Comparison of ENCODE assay signal across 9 cellular contexts in the genomic region with DNA sequence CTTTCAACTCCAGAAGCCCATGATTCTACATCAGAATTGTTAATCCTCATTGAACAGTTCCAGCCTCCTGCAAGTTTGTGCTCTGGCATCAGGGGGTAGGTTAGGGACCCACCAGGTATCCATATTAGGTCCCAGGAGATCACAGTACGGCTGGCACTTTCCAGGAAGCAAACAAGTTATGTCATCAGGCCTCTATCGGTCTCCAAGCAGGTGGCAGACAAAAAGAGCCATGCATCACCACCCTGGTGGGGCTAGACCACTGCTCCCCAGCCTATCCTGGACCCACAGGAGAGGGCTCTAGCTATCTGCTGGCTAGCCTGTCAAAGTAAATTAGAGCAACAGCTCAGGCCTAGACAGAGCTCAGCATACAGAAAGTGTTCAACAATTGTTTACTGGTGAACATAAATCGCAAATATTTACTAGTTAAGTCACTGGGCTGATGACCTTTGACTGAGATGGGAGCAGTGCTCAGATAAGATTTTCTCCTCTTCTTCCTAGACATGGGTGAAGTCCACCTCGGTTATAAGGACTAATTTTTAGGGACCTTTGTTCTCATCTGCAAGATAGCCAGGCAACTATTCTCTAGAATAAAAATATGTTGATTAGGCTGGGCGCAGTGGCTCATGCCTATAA. TPM values are rescaled to one million over a fixed set of nuclear protein-coding genes. Genes with fewer than 3 reads are reported as not detected.
DNase-seq lines count a peak whose midpoint lies in the region.
"Had no signal": no experiment of that assay in that cellular context is flagged by ENCODE, and none has a peak within 500 bp of the region (broad histone marks: within the 10 kb centered on the region; RNA-seq: fewer than 3 reads in every experiment).

No MANE protein-coding gene starts in this region.

- no peak overlapping the region for H4K91ac ChIP-seq in trophoblast cell (ENCODE audit: low read depth, low read length)

- H3K27ac ChIP-seq in ectodermal cell (ENCODE audit: insufficient read depth, low read depth, low read length, poor library complexity, severe bottlenecking) (peak overlapping the region; percentile 99), trophoblast cell (ENCODE audit: low read depth, low read length) (no peak overlapping the region)

- H3K27me3 ChIP-seq in ectodermal cell (ENCODE audit: control insufficient read depth, insufficient read depth, low read length, poor library complexity, severe bottlenecking) (no peaks in the 10 kb centered on the region), trophoblast cell (ENCODE audit: insufficient read depth, low read length) (no peaks in the 10 kb centered on the region)

- H3K14ac ChIP-seq in trophoblast cell (ENCODE audit: low read length) = no peak overlapping the region

- H3K79me1 ChIP-seq in trophoblast cell (ENCODE audit: low read length) = peaks cover 14% of the 10 kb centered on the region

- H4K12ac ChIP-seq in trophoblast cell (ENCODE audit: low read depth, low read length) = no peak overlapping the region

- H2BK120ac ChIP-seq in trophoblast cell (ENCODE audit: insufficient read depth, low read length, poor library complexity) = no peak overlapping the region

- no peak overlapping the region for H2BK12ac ChIP-seq in trophoblast cell (ENCODE audit: low read length)

- no peak overlapping the region for H2AK5ac ChIP-seq in trophoblast cell (ENCODE audit: low read length)

- H3K79me2 ChIP-seq in trophoblast cell (ENCODE audit: control insufficient read depth, insufficient read depth, low read length, poor library complexity) = peaks cover 53% of the 10 kb centered on the region

- no peak overlapping the region for H3K4me3 ChIP-seq in ectodermal cell (ENCODE audit: insufficient read depth, low read depth, low read length)
- no peak overlapping the region for H3K4me3 ChIP-seq in trophoblast cell (ENCODE audit: low read depth, low read length)

- no peak overlapping the region for H4K8ac ChIP-seq in trophoblast cell (ENCODE audit: low read depth, low read length)

- H3K23ac ChIP-seq in trophoblast cell (ENCODE audit: low read length) = no peak overlapping the region

- DNase-seq in SHP77 (lab: John Stamatoyannopoulos, UW) (peak; percentile 32 to 49), SHP77 treated with DMSO at 0.1 percent for 48 hours (lab: John Stamatoyannopoulos, UW) (no peak), NCI-H345 treated with DMSO at 0.1 percent for 48 hours (lab: John Stamatoyannopoulos, UW; ENCODE audit: unreplicated experiment) (peak; percentile 23), trophoblast cell (no peak), HuH-7 (ENCODE audit: low spot score) (no peak)
- no peak for DNase-seq in stimulated activated naive CD4-positive, alpha-beta T cell (lab: John Stamatoyannopoulos, UW)
- DNase-seq in stimulated activated CD4-positive, alpha-beta T cell treated with anti-CD3 and anti-CD28 coated beads, Interleukin-12 subunit alpha, Interleukin-12 subunit beta, amount 100 ng/mL, for 4 hours = no peak
- DNase-seq: central memory CD4-positive, alpha-beta T cell had no signal

- no peak overlapping the region for H2BK5ac ChIP-seq in trophoblast cell (ENCODE audit: low read depth, low read length, poor library complexity)

- no peak overlapping the region for H3K4me2 ChIP-seq in trophoblast cell (ENCODE audit: low read length)

- H3K36me3 ChIP-seq in ectodermal cell (ENCODE audit: control insufficient read depth, insufficient read depth, low read length) (peaks cover 25% of the 10 kb centered on the region), trophoblast cell (ENCODE audit: control insufficient read depth in 1 of 2, insufficient read depth in 2 of 2, low read length in 2 of 2) (peaks cover 29 to 38% of the 10 kb centered on the region in 2 experiments)

- peak overlapping the region; percentile 2 for H3K4ac ChIP-seq in trophoblast cell (ENCODE audit: low read depth, low read length)

- H3K9me3 ChIP-seq in ectodermal cell (ENCODE audit: control insufficient read depth, low read length) (no peaks in the 10 kb centered on the region), trophoblast cell (ENCODE audit: insufficient read depth, low read depth, low read length) (no peaks in the 10 kb centered on the region)

- no peak overlapping the region for H3K9ac ChIP-seq in trophoblast cell (ENCODE audit: low read length)

- H3K4me1 ChIP-seq in ectodermal cell (ENCODE audit: control insufficient read depth, insufficient read depth, low read length) (peaks cover 76% of the 10 kb centered on the region), trophoblast cell (ENCODE audit: control insufficient read depth in 1 of 2, insufficient read depth in 2 of 2, low read length in 2 of 2) (peaks cover 40 to 41% of the 10 kb centered on the region in 2 experiments)

- no peak overlapping the region for H3K18ac ChIP-seq in trophoblast cell (ENCODE audit: low read length)

- H2AFZ ChIP-seq in trophoblast cell (ENCODE audit: insufficient read depth, low read length, poor library complexity) = no peak overlapping the region

- 69% methylated on average over 5 of the region's 5 CpGs for WGBS in ectodermal cell, 2 experiments
- WGBS in trophoblast cell (ENCODE audit: extremely low coverage, insufficient coverage, insufficient read length) = no CpG with 5 or more reads among the region's 5 CpGs

RNA-seq across cellular contexts. Expression of a gene that starts 6.4 kb away (rescaled TPM):
- 63.0 TPM for polyA plus RNA-seq in ectodermal cell (2013, experiment 1 of 4)
- polyA plus RNA-seq in ectodermal cell (2013, experiment 2 of 4) = 68.3 TPM
- 42.8 TPM for polyA plus RNA-seq in ectodermal cell (2013, experiment 3 of 4)
- 44.3 TPM for polyA plus RNA-seq in ectodermal cell (2013, experiment 4 of 4)
- 20.4 and 22.1 TPM in 2 replicates for polyA plus RNA-seq in trophoblast cell (2013)

RNA-seq across cellular contexts. Expression of a gene that starts 41.6 kb away (rescaled TPM):
- polyA plus RNA-seq in ectodermal cell (2013, experiment 1 of 4) = 32.2 TPM
- polyA plus RNA-seq in ectodermal cell (2013, experiment 2 of 4) = 47.6 TPM
- 23.0 TPM for polyA plus RNA-seq in ectodermal cell (2013, experiment 3 of 4)
- 26.3 TPM for polyA plus RNA-seq in ectodermal cell (2013, experiment 4 of 4)
- polyA plus RNA-seq in trophoblast cell (2013) = 3.6 TPM in 2 replicates

Comparison
In these comparisons a context has a peak if more than half of its experiments do, and no peak if none do; other contexts are left out.
1. DNase-seq: peak in SHP77 (2 of 2) and NCI-H345 treated with DMSO at 0.1 percent for 48 hours (single experiment); none in SHP77 treated with DMSO at 0.1 percent for 48 hours (single experiment), trophoblast cell (0 of 2), HuH-7 (single experiment), stimulated activated naive CD4-positive, alpha-beta T cell (0 of 6) and stimulated activated CD4-positive, alpha-beta T cell treated with anti-CD3 and anti-CD28 coated beads, Interleukin-12 subunit alpha, Interleukin-12 subunit beta, amount 100 ng/mL, for 4 hours (single experiment).